9 cellular contexts compared by ENCODE assay signal in the genomic region with DNA sequence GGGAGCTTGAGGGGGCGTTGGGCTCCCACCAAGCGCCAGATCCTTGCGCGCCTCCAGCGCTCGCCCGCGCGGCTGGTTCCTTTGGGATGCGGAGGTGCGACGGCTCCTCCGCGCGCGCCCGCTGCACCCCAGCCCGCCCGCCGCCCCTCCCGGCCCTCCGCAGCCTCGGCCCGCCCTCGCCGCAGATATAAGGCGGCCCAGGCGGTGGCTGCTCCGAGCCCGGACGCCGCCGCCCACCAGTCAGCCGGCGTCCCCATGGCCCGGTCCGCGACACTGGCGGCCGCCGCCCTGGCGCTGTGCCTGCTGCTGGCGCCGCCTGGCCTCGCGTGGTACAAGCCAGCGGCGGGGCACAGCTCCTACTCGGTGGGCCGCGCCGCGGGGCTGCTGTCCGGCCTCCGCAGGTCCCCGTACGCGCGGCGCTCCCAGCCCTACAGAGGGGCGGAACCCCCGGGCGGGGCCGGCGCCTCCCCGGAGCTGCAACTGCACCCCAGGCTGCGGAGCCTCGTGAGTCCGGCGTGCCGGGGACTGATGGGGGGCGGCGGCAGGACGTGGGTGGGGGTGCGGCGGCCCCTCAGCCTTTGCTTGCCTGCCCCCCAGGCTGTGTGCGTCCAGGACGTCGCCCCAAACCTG. TPM values are rescaled to one million over a fixed set of nuclear protein-coding genes. Genes with fewer than 3 reads are reported as not detected.
DNase-seq lines count a peak whose midpoint lies in the region; ATAC-seq and TF ChIP-seq lines count a peak whose summit lies in the region.
"Had no signal": no experiment of that assay in that cellular context is flagged by ENCODE, and none has a peak within 500 bp of the region (broad histone marks: within the 10 kb centered on the region; RNA-seq: fewer than 3 reads in every experiment).

A gene (plus strand): TSS at position 216 of the 630 bp plus-strand sequence. CDS start 40 bp downstream, at position 256.

- H3K27me3 ChIP-seq in body of pancreas (no peaks in the 10 kb centered on the region), left lung (peaks cover 0 to 23% of the 10 kb centered on the region in 2 donors), transverse colon (peaks cover 21% of the 10 kb centered on the region)

- H3K27ac Mint-ChIP-seq in activated CD4-positive, alpha-beta memory T cell treated with anti-CD3 and anti-CD28 coated beads, Interleukin-2, amount 10 ng/mL, durations not matched to agents 7 days and 5 days: peak within 1 kb of the TSS; percentile 26
- H3K27ac Mint-ChIP-seq in activated CD4-positive, alpha-beta memory T cell treated with anti-CD3 and anti-CD28 coated beads for 36 hours: no peak within 1 kb of the TSS
- H3K27ac Mint-ChIP-seq in osteocyte (ENCODE audit: unreplicated experiment): no peak within 1 kb of the TSS

- no peak within 1 kb of the TSS for H3K27ac ChIP-seq in body of pancreas
- H3K27ac ChIP-seq in left lung: no peak within 1 kb of the TSS
- H3K27ac ChIP-seq in transverse colon: no peak within 1 kb of the TSS

- H3K4me1 ChIP-seq in body of pancreas (peaks cover 18% of the 10 kb centered on the region), left lung (peaks cover 7 to 14% of the 10 kb centered on the region in 2 donors), transverse colon (peaks cover 10 to 17% (median 13%) of the 10 kb centered on the region in 4 donors)

- ATAC-seq in body of pancreas: peak; percentile 59
- peak; percentile 47 for ATAC-seq in left lung
- ATAC-seq in HG02588 (IDR thresholded peaks at IDR 0.05; ENCODE audit: unreplicated experiment): no peak

- WGBS in body of pancreas, 2 donors: 2 to 3% methylated on average over 6 to 64 of the region's 79 CpGs
- no CpG with 5 or more reads among the region's 79 CpGs for WGBS in transverse colon (ENCODE audit: low coverage in 1 of 2), 2 donors

- peaks cover 9% of the 10 kb centered on the region for H3K27me3 Mint-ChIP-seq in activated CD4-positive, alpha-beta memory T cell treated with anti-CD3 and anti-CD28 coated beads, Interleukin-2, amount 10 ng/mL, durations not matched to agents 7 days and 5 days
- H3K27me3 Mint-ChIP-seq in activated CD4-positive, alpha-beta memory T cell treated with anti-CD3 and anti-CD28 coated beads for 36 hours: peaks cover 8% of the 10 kb centered on the region
- H3K27me3 Mint-ChIP-seq in osteocyte (ENCODE audit: unreplicated experiment): no peaks in the 10 kb centered on the region

- in situ Hi-C loops in transverse colon (cut with MboI; ENCODE audit: low pct_ligation_motif_present in 1 of 4, low pct_unique_long_range_greater_than_20kb in 1 of 4, low sequenced_read_pairs in 3 of 4): no loop called here

- intact Hi-C loops in activated CD4-positive, alpha-beta memory T cell treated with anti-CD3 and anti-CD28 coated beads for 36 hours (cut with micrococcal nuclease): no loop called here
- intact Hi-C loops in body of pancreas (cut with DNase I): no loop called here
- intact Hi-C loops in left lung (cut with DNase I): no loop called here
- intact Hi-C loops in transverse colon (cut with DNase I; ENCODE audit: low total_unique reads): no loop called here

- H3K4me3 Mint-ChIP-seq in activated CD4-positive, alpha-beta memory T cell treated with anti-CD3 and anti-CD28 coated beads, Interleukin-2, amount 10 ng/mL, durations not matched to agents 7 days and 5 days: peak within 1 kb of the TSS; percentile 10
- H3K4me3 Mint-ChIP-seq in activated CD4-positive, alpha-beta memory T cell treated with anti-CD3 and anti-CD28 coated beads for 36 hours: no peak within 1 kb of the TSS
- H3K4me3 Mint-ChIP-seq in osteocyte (ENCODE audit: unreplicated experiment): no peak within 1 kb of the TSS

- CTCF ChIA-PET in activated CD4-positive, alpha-beta memory T cell treated with anti-CD3 and anti-CD28 coated beads, Interleukin-2, amount 10 ng/mL, durations not matched to agents 7 days and 5 days (lab: Charles Lee): no interaction called here
- CTCF ChIA-PET in activated CD4-positive, alpha-beta memory T cell treated with anti-CD3 and anti-CD28 coated beads for 36 hours (lab: Charles Lee): no interaction called here

- TF ChIP-seq CTCF in body of pancreas (IDR thresholded peaks at IDR 0.05) (no peak), left lung (IDR thresholded peaks at IDR 0.05) (no peak), transverse colon (IDR thresholded peaks at IDR 0.05) (no peak), osteocyte (IDR thresholded peaks at IDR 0.05) (no peak)

- no peak for DNase-seq in activated CD4-positive, alpha-beta memory T cell treated with anti-CD3 and anti-CD28 coated beads, Interleukin-2, amount 10 ng/mL, durations not matched to agents 7 days and 5 days
- no peak for DNase-seq in activated CD4-positive, alpha-beta memory T cell treated with anti-CD3 and anti-CD28 coated beads for 36 hours
- DNase-seq in body of pancreas: peak in 2 of 4 donors; percentile 47 to 58
- peak in 1 of 2 donors; percentile 80 for DNase-seq in left lung
- no peak for DNase-seq in transverse colon
- no peak for DNase-seq in GDM1 (lab: John Stamatoyannopoulos, UW)
- DNase-seq in osteocyte (ENCODE audit: extremely low spot score, unreplicated experiment): no peak
- DNase-seq: activated naive CD4-positive, alpha-beta T cell had no signal

- no peaks in the 10 kb centered on the region for H3K9me3 ChIP-seq in body of pancreas
- H3K9me3 ChIP-seq in left lung: no peaks in the 10 kb centered on the region
- H3K9me3 ChIP-seq in transverse colon: no peaks in the 10 kb centered on the region

- peaks cover 2 to 4% of the 10 kb centered on the region in 2 donors for H3K36me3 ChIP-seq in body of pancreas (replicated peaks in 1 of 2; ENCODE audit: insufficient read depth in 1 of 2, low read depth in 2 of 2)
- H3K36me3 ChIP-seq in left lung: peaks cover 0 to 77% of the 10 kb centered on the region in 2 donors
- peaks cover 0 to 16% (median 0%) of the 10 kb centered on the region in 4 donors for H3K36me3 ChIP-seq in transverse colon

- POLR2A ChIA-PET in activated CD4-positive, alpha-beta memory T cell treated with anti-CD3 and anti-CD28 coated beads, Interleukin-2, amount 10 ng/mL, durations not matched to agents 7 days and 5 days (lab: Charles Lee): interaction anchor here (1.1 to 2.3 kb wide), 5 partner anchors 10 to 111 kb away, joined by 3 to 10 read pairs (median 3); a partner anchor contains a TSS
- POLR2A ChIA-PET in activated CD4-positive, alpha-beta memory T cell treated with anti-CD3 and anti-CD28 coated beads for 36 hours (lab: Charles Lee): interaction anchor here (0.6 kb wide), 1 partner anchor 47 kb away, joined by 4 read pairs; no protein-coding TSS in a partner anchor

- no peaks in the 10 kb centered on the region for H3K9me3 Mint-ChIP-seq in activated CD4-positive, alpha-beta memory T cell treated with anti-CD3 and anti-CD28 coated beads, Interleukin-2, amount 10 ng/mL, durations not matched to agents 7 days and 5 days
- H3K9me3 Mint-ChIP-seq in activated CD4-positive, alpha-beta memory T cell treated with anti-CD3 and anti-CD28 coated beads for 36 hours: no peaks in the 10 kb centered on the region
- H3K9me3 Mint-ChIP-seq in osteocyte (ENCODE audit: unreplicated experiment): no peaks in the 10 kb centered on the region

- H3K4me3 ChIP-seq in body of pancreas (no peak within 1 kb of the TSS), left lung (peak within 1 kb of the TSS; percentile 9 to 16), transverse colon (peak within 1 kb of the TSS in 3 of 4 donors; percentile 16 to 41 (median 32))

- H3K36me3 Mint-ChIP-seq in activated CD4-positive, alpha-beta memory T cell treated with anti-CD3 and anti-CD28 coated beads, Interleukin-2, amount 10 ng/mL, durations not matched to agents 7 days and 5 days (ENCODE audit: low read depth): peaks cover 11% of the 10 kb centered on the region
- peaks cover 23% of the 10 kb centered on the region for H3K36me3 Mint-ChIP-seq in activated CD4-positive, alpha-beta memory T cell treated with anti-CD3 and anti-CD28 coated beads for 36 hours
- H3K36me3 Mint-ChIP-seq in osteocyte (ENCODE audit: unreplicated experiment): peaks cover 10% of the 10 kb centered on the region

- H3K4me1 Mint-ChIP-seq in activated CD4-positive, alpha-beta memory T cell treated with anti-CD3 and anti-CD28 coated beads, Interleukin-2, amount 10 ng/mL, durations not matched to agents 7 days and 5 days: peaks cover 6% of the 10 kb centered on the region
- peaks cover 8% of the 10 kb centered on the region for H3K4me1 Mint-ChIP-seq in activated CD4-positive, alpha-beta memory T cell treated with anti-CD3 and anti-CD28 coated beads for 36 hours (ENCODE audit: low read depth)
- peaks cover 34% of the 10 kb centered on the region for H3K4me1 Mint-ChIP-seq in osteocyte (ENCODE audit: unreplicated experiment)

- TF ChIP-seq POLR2A in body of pancreas (IDR thresholded peaks at IDR 0.05) (no peak), transverse colon (IDR thresholded peaks at IDR 0.05) (peak; percentile 10)

- no peak for TF ChIP-seq EP300 in transverse colon (IDR thresholded peaks at IDR 0.05; ENCODE audit: low read depth)

RNA-seq across cellular contexts. Expression of the gene that starts here (rescaled TPM):
- under 1 TPM in 1 of 2 experiments, not detected in 1; 0.38 TPM for total RNA-seq in activated CD4-positive, alpha-beta memory T cell treated with anti-CD3 and anti-CD28 coated beads, Interleukin-2, amount 10 ng/mL, durations not matched to agents 7 days and 5 days
- total RNA-seq in activated CD4-positive, alpha-beta memory T cell treated with anti-CD3 and anti-CD28 coated beads for 36 hours: not detected
- 1 to 10 TPM in 1 of 2 donors, under 1 TPM in 1; 0.66 to 1.8 TPM for total RNA-seq in body of pancreas
- under 1 TPM; 0.26 to 0.60 TPM for total RNA-seq in left lung
- total RNA-seq in transverse colon: under 1 TPM in 1 of 4 donors, not detected in 3; 0.41 TPM
- 0.56 and 0.68 TPM in 2 replicates for total RNA-seq in osteocyte

Comparison
In these comparisons a context has a peak if more than half of its experiments do, and no peak if none do; other contexts are left out.
1. Peak in ATAC-seq and H3K4me3 ChIP-seq in left lung; RNA of the gene not detected or under 1 TPM.
2. H3K4me3 ChIP-seq: peak in transverse colon (3 of 4); none in body of pancreas (0 of 2).